In genomic region chr6:141988954-141989705, GRCh38 we compare ENCODE assay signal across 8 cellular contexts.
DNase-seq lines count a peak whose midpoint lies in the region; ATAC-seq and TF ChIP-seq lines count a peak whose summit lies in the region.

No MANE protein-coding gene starts in this region.

- H3K27me3 Mint-ChIP-seq in stimulated activated memory B cell treated with anti-CD40 and anti-IgM and Interleukin-4, amounts not matched to agents 10 μg/mL and 1 μg/mL and 100 μg/mL, for 72 hours: no peaks in the 10 kb centered on the region

- intact Hi-C loops in breast epithelium (cut with DNase I; ENCODE audit: low total_unique reads) (no loop called here), right lobe of liver (cut with DNase I) (no loop called here)

- H3K9me3 ChIP-seq in breast epithelium (no peaks in the 10 kb centered on the region), right lobe of liver (no peaks in the 10 kb centered on the region)

- H3K4me3 ChIP-seq in HL-60 (replicated peaks; ENCODE audit: insufficient read depth, low read length) (no peak overlapping the region), breast epithelium (no peak overlapping the region), right lobe of liver (no peak overlapping the region)

- H3K27ac ChIP-seq in HL-60 (replicated peaks) (no peak overlapping the region), breast epithelium (no peak overlapping the region), right lobe of liver (peak overlapping the region; percentile 21 to 71 (median 66))

- ATAC-seq in GM21526 (IDR thresholded peaks at IDR 0.05; ENCODE audit: low FRiP score, unreplicated experiment) (peak; percentile 91), right lobe of liver (peak; percentile 89 to 92 (median 90))
- ATAC-seq in stimulated activated memory B cell treated with anti-CD40 and anti-IgM and Interleukin-4, amounts not matched to agents 10 μg/mL and 1 μg/mL and 100 μg/mL, for 72 hours: no peak

- TF ChIP-seq POLR2A in breast epithelium (IDR thresholded peaks at IDR 0.05) (no peak), right lobe of liver (IDR thresholded peaks at IDR 0.05) (no peak)

- TF ChIP-seq CTCF in HL-60 (IDR thresholded peaks at IDR 0.05; ENCODE audit: insufficient read depth, low read length): peak; percentile 55
- peak in 2 of 3 donors; percentile 25 for TF ChIP-seq CTCF in breast epithelium (IDR thresholded peaks at IDR 0.05)
- peak; percentile 65 to 89 (median 76) for TF ChIP-seq CTCF in right lobe of liver (IDR thresholded peaks at IDR 0.05)

- H3K4me3 Mint-ChIP-seq in stimulated activated memory B cell treated with anti-CD40 and anti-IgM and Interleukin-4, amounts not matched to agents 10 μg/mL and 1 μg/mL and 100 μg/mL, for 72 hours: no peak overlapping the region

- no peaks in the 10 kb centered on the region for H3K4me1 ChIP-seq in breast epithelium
- peaks cover 0 to 22% (median 3%) of the 10 kb centered on the region in 4 donors for H3K4me1 ChIP-seq in right lobe of liver

- H3K36me3 ChIP-seq in breast epithelium (no peaks in the 10 kb centered on the region), right lobe of liver (no peaks in the 10 kb centered on the region)

- H3K27me3 ChIP-seq in HL-60 (ENCODE audit: insufficient read depth, poor library complexity, severe bottlenecking): no peaks in the 10 kb centered on the region
- no peaks in the 10 kb centered on the region for H3K27me3 ChIP-seq in breast epithelium
- H3K27me3 ChIP-seq in right lobe of liver: no peaks in the 10 kb centered on the region

- H3K9me3 Mint-ChIP-seq in stimulated activated memory B cell treated with anti-CD40 and anti-IgM and Interleukin-4, amounts not matched to agents 10 μg/mL and 1 μg/mL and 100 μg/mL, for 72 hours: no peaks in the 10 kb centered on the region

- peak; percentile 48 for DNase-seq in SIG-M5 treated with dmso at 0.1 percent for 504 hours (lab: John Stamatoyannopoulos, UW; ENCODE audit: unreplicated experiment)
- DNase-seq in SIG-M5 (lab: John Stamatoyannopoulos, UW): no peak
- DNase-seq in HL-60 (ENCODE audit: low read depth in 1 of 2, low spot score in 1 of 2): peak in 1 of 2 experiments; percentile 26
- peak; percentile 83 for DNase-seq in RKO (ENCODE audit: low spot score)
- DNase-seq in breast epithelium (ENCODE audit: low spot score in 2 of 2): no peak
- DNase-seq in right lobe of liver: peak in 1 of 3 donors; percentile 57

- no peak overlapping the region for H3K27ac Mint-ChIP-seq in stimulated activated memory B cell treated with anti-CD40 and anti-IgM and Interleukin-4, amounts not matched to agents 10 μg/mL and 1 μg/mL and 100 μg/mL, for 72 hours

- no peaks in the 10 kb centered on the region for H3K36me3 Mint-ChIP-seq in stimulated activated memory B cell treated with anti-CD40 and anti-IgM and Interleukin-4, amounts not matched to agents 10 μg/mL and 1 μg/mL and 100 μg/mL, for 72 hours

- no peaks in the 10 kb centered on the region for H3K4me1 Mint-ChIP-seq in stimulated activated memory B cell treated with anti-CD40 and anti-IgM and Interleukin-4, amounts not matched to agents 10 μg/mL and 1 μg/mL and 100 μg/mL, for 72 hours

- 10% methylated on average over 2 of the region's 2 CpGs for WGBS in right lobe of liver (ENCODE audit: insufficient coverage, low coverage, low lambda C conversion rate, missing lambda C conversion rate)

Comparison
In these comparisons a context has a peak if more than half of its experiments do, and no peak if none do; other contexts are left out.
1. DNase-seq: peak in SIG-M5 treated with dmso at 0.1 percent for 504 hours (single experiment) and RKO (single experiment); none in SIG-M5 (single experiment) and breast epithelium (0 of 2).
2. H3K27ac ChIP-seq: peak in right lobe of liver (3 of 3); none in HL-60 (single experiment) and breast epithelium (0 of 2).
3. CTCF ChIP-seq: peak in every context shown above with its lines; median percentile 76 in right lobe of liver; 55 in HL-60; 25 in breast epithelium.